Comparison of ENCODE assay signal across 4 cellular contexts in genomic region chr1:160388406-160388805, GRCh38. TPM values are rescaled to one million over a fixed set of nuclear protein-coding genes. Genes with fewer than 3 reads are reported as not detected.
"Had no signal": no experiment of that assay in that cellular context is flagged by ENCODE, and none has a peak within 500 bp of the region (broad histone marks: within the 10 kb centered on the region; RNA-seq: fewer than 3 reads in every experiment).

No MANE protein-coding gene starts in this region.

RNA-seq across cellular contexts. Expression of gene VANGL2, which starts 12.0 kb away (rescaled TPM):
- total RNA-seq: HepG2 had no signal
- polyA plus RNA-seq: IgD-negative memory B cell had no signal

RNA-seq across cellular contexts. Expression of gene NHLH1, which starts 21.5 kb away (rescaled TPM):
- total RNA-seq: HT-29, IMR-90 had no signal
- polyA plus RNA-seq: IgD-negative memory B cell had no signal
